ENCODE assay signal across 27 cellular contexts in the genomic region with DNA sequence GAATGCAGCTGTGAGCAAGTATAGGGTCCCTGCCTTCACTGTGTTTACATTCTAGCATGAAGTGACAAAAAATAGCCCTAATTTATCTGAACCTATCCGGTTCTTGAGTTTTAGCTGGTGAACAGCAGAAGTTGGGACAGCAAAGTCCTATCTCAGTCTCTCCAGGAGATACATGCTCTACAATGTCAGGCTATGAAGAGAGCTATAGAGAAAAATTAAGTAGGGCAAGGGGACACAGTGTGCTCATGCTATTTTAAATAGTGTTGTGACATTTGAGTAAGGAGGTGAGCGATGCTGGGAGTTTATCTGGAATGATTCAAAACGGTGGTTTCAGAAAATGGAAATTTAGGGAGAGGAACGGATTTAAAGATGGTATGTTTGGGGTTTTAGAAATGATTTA.
"Had no signal": no experiment of that assay in that cellular context is flagged by ENCODE, and none has a peak within 500 bp of the region (broad histone marks: within the 10 kb centered on the region; RNA-seq: fewer than 3 reads in every experiment).

No MANE protein-coding gene starts in this region.

- H3K4me1 ChIP-seq: colonic mucosa, esophagus muscularis mucosa, foreskin keratinocyte, lower lobe of right lung, prostate gland, right atrium auricular region, sigmoid colon, testis, tibial artery had no signal

- H3K36me3 Mint-ChIP-seq: natural killer cell had no signal

- H3K9me3 ChIP-seq: colonic mucosa, esophagus muscularis mucosa, lower lobe of right lung, prostate gland, right atrium auricular region, sigmoid colon, spleen, testis, tibial artery had no signal

- FAIRE-seq: endothelial cell of umbilical vein had no signal

- H3K9me3 Mint-ChIP-seq: endodermal cell, immature natural killer cell, natural killer cell had no signal

- H3K27ac Mint-ChIP-seq: dendritic cell treated with granulocyte-macrophage colony-stimulating factor and Interleukin-4, amounts not matched to agents 40 ng/mL and 50 ng/mL, for 4 days; endodermal cell; immature natural killer cell; natural killer cell; stimulated activated memory B cell treated with anti-CD40 and anti-IgM and Interleukin-4, amounts not matched to agents 10 μg/mL and 1 μg/mL and 100 μg/mL, for 72 hours; type B pancreatic cell had no signal

- H3K27me3 ChIP-seq: colonic mucosa, esophagus muscularis mucosa, foreskin keratinocyte, right atrium auricular region, sigmoid colon, spleen, testis, tibial artery had no signal

- H3K27me3 Mint-ChIP-seq: dendritic cell treated with granulocyte-macrophage colony-stimulating factor and Interleukin-4, amounts not matched to agents 40 ng/mL and 50 ng/mL, for 4 days; stimulated activated memory B cell treated with anti-CD40 and anti-IgM and Interleukin-4, amounts not matched to agents 10 μg/mL and 1 μg/mL and 100 μg/mL, for 72 hours; type B pancreatic cell had no signal

- ATAC-seq: foreskin keratinocyte; left ventricle myocardium superior; lower lobe of right lung; natural killer cell; stimulated activated memory B cell treated with anti-CD40 and anti-IgM and Interleukin-4, amounts not matched to agents 10 μg/mL and 1 μg/mL and 100 μg/mL, for 72 hours; stimulated activated naive CD8-positive, alpha-beta T cell treated with anti-CD3 and anti-CD28 coated beads, Interleukin-15, Interleukin-2, amounts not matched to agents 100 U/mL and 50 U/mL, for 24 hours had no signal

- H3K4me3 ChIP-seq: colonic mucosa, esophagus muscularis mucosa, lower lobe of right lung, prostate gland, right atrium auricular region, sigmoid colon, spleen, testis, tibial artery had no signal

- H3K4me3 Mint-ChIP-seq: dendritic cell treated with granulocyte-macrophage colony-stimulating factor and Interleukin-4, amounts not matched to agents 40 ng/mL and 50 ng/mL, for 4 days; endodermal cell; immature natural killer cell; natural killer cell; neural crest cell; stimulated activated memory B cell treated with anti-CD40 and anti-IgM and Interleukin-4, amounts not matched to agents 10 μg/mL and 1 μg/mL and 100 μg/mL, for 72 hours; type B pancreatic cell had no signal

- H3K36me3 ChIP-seq: colonic mucosa, prostate gland, right atrium auricular region had no signal

- DNase-seq: colonic mucosa; effector CD8-positive, alpha-beta T cell; endodermal cell; foreskin keratinocyte; hypothalamus; immature natural killer cell; islet precursor cell; kidney glomerular epithelial cell; left ventricle myocardium superior; lower lobe of right lung; natural killer cell; nucleus accumbens; sigmoid colon; spleen; stimulated activated CD4-positive, alpha-beta T cell treated with anti-CD3 and anti-CD28 coated beads, Interleukin-4, amount 100 ng/mL, for 4 hours; stimulated activated naive CD8-positive, alpha-beta T cell treated with anti-CD3 and anti-CD28 coated beads, Interleukin-15, Interleukin-2, amounts not matched to agents 100 U/mL and 50 U/mL, for 24 hours; substantia nigra; testis; tibial artery had no signal

- H3K27ac ChIP-seq: colonic mucosa, esophagus muscularis mucosa, foreskin keratinocyte, lower lobe of right lung, prostate gland, right atrium auricular region, sigmoid colon, spleen, testis, tibial artery had no signal
